In the genomic region with DNA sequence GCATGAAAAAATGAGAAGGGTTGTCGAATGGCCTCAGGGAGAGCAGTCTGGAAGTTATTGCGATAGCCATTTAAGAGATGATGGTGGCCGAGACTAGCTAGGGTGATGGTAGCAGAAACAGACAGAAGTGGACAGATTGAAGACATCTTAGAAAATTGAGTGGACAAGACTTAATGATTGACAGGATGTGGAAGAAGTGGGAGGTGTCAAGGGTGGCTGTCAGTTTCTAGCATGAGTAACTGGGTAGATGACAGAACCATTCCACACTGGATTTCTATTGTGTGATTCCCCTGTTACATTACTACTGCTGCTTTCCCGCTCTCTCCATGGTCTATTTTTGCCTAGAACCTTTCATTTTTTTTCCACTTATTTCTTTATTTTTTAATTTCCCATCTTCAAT, we compare ENCODE assay signal across 24 cellular contexts. TPM values are rescaled to one million over a fixed set of nuclear protein-coding genes. Genes with fewer than 3 reads are reported as not detected.
"Had no signal": no experiment of that assay in that cellular context is flagged by ENCODE, and none has a peak within 500 bp of the region (broad histone marks: within the 10 kb centered on the region; RNA-seq: fewer than 3 reads in every experiment).

No MANE protein-coding gene starts in this region.

- H3K9me3 ChIP-seq: adrenal gland, breast epithelium, stomach, vagina had no signal

- H3K4me1 Mint-ChIP-seq: nephron progenitor cell had no signal

- H3K27ac Mint-ChIP-seq: activated naive CD4-positive, alpha-beta T cell treated with anti-CD3 and anti-CD28 coated beads, Interleukin-2, amount 10 ng/mL, durations not matched to agents 7 days and 5 days; nephron progenitor cell had no signal

- DNase-seq: activated CD4-positive, alpha-beta T cell treated with anti-CD3 and anti-CD28 coated beads, Interleukin-2, amount 50 U/mL, for 1 hour; activated CD4-positive, CD25-positive, alpha-beta regulatory T cell treated with anti-CD3 and anti-CD28 coated beads, Interleukin-2, amount 50 U/mL, for 72 hours; activated naive CD4-positive, alpha-beta T cell treated with anti-CD3 and anti-CD28 coated beads, Interleukin-2, amount 10 ng/mL, durations not matched to agents 7 days and 5 days; activated T-cell treated with anti-CD3 and anti-CD28 coated beads for 4 hours; adrenal gland; cerebellar nuclear complex; cortex of kidney; kidney; left ventricle myocardium superior; nephron progenitor cell; nucleus accumbens; posterior cingulate gyrus; retina; stimulated activated CD4-positive, alpha-beta T cell treated with anti-CD3 and anti-CD28 coated beads, Interleukin-12 subunit alpha, Interleukin-12 subunit beta, amount 100 ng/mL, for 4 hours; stimulated activated CD4-positive, alpha-beta T cell treated with anti-CD3 and anti-CD28 coated beads, Interleukin-1b, Interleukin-23, amount 100 ng/mL, for 48 hours; stomach; T-helper 2 cell; trophoblast cell had no signal

- H3K9me3 Mint-ChIP-seq: activated naive CD4-positive, alpha-beta T cell treated with anti-CD3 and anti-CD28 coated beads, Interleukin-2, amount 10 ng/mL, durations not matched to agents 7 days and 5 days; nephron progenitor cell had no signal

- ATAC-seq: left ventricle myocardium superior had no signal

- H3K4me3 Mint-ChIP-seq: activated naive CD4-positive, alpha-beta T cell treated with anti-CD3 and anti-CD28 coated beads, Interleukin-2, amount 10 ng/mL, durations not matched to agents 7 days and 5 days; nephron progenitor cell had no signal

- H3K27me3 Mint-ChIP-seq: activated naive CD4-positive, alpha-beta T cell treated with anti-CD3 and anti-CD28 coated beads, Interleukin-2, amount 10 ng/mL, durations not matched to agents 7 days and 5 days had no signal

RNA-seq across cellular contexts. Expression of a gene that starts 37.5 kb away (rescaled TPM):
- total RNA-seq: astrocyte, breast epithelium, frontal cortex, kidney, left ventricle myocardium superior, myocyte, temporal lobe, vagina had no signal
